ENCODE assay signal across 28 cellular contexts in genomic region chr7:78752554-78752953, GRCh38.
"Had no signal": no experiment of that assay in that cellular context is flagged by ENCODE, and none has a peak within 500 bp of the region (broad histone marks: within the 10 kb centered on the region; RNA-seq: fewer than 3 reads in every experiment).

No MANE protein-coding gene starts in this region.

- ATAC-seq: activated naive CD4-positive, alpha-beta T cell treated with anti-CD3 and anti-CD28 coated beads, Interleukin-2, amount 50 U/mL, for 72 hours; activated naive CD8-positive, alpha-beta T cell treated with anti-CD3 and anti-CD28 coated beads, Interleukin-2, amount 50 U/mL, for 24 hours; activated T-cell treated with anti-CD3 and anti-CD28 coated beads, Interleukin-2, amount 50 U/mL, for 4 hours; activated T-cell treated with anti-CD3 and anti-CD28 coated beads, Interleukin-2, amount 50 U/mL, for 72 hours; activated T-helper 17 cell treated with anti-CD3 and anti-CD28 coated beads, Interleukin-2, amount 50 U/mL, for 72 hours; body of pancreas had no signal

- DNase-seq: activated effector memory CD4-positive, alpha-beta T cell treated with anti-CD3 and anti-CD28 coated beads, Interleukin-2, amount 50 U/mL, for 16 hours; activated effector memory CD4-positive, alpha-beta T cell treated with Interleukin-2 at 50 U/mL for 16 hours; activated gamma-delta T cell; activated gamma-delta T cell treated with Interleukin-2 at 50 U/mL for 16 hours; activated naive CD4-positive, alpha-beta T cell; activated naive CD4-positive, alpha-beta T cell treated with anti-CD3 and anti-CD28 coated beads for 36 hours; activated naive CD4-positive, alpha-beta T cell treated with anti-CD3 and anti-CD28 coated beads, Interleukin-2, amount 10 ng/mL, durations not matched to agents 7 days and 5 days; activated naive CD4-positive, alpha-beta T cell treated with anti-CD3 and anti-CD28 coated beads, Interleukin-2, amount 50 U/mL, for 16 hours; activated naive CD4-positive, alpha-beta T cell treated with Interleukin-2 at 50 U/mL for 16 hours; activated naive CD8-positive, alpha-beta T cell treated with anti-CD3 and anti-CD28 coated beads for 36 hours; activated naive CD8-positive, alpha-beta T cell treated with anti-CD3 and anti-CD28 coated beads, Interleukin-2, amount 10 ng/mL, durations not matched to agents 7 days and 5 days; activated naive CD8-positive, alpha-beta T cell treated with anti-CD3 and anti-CD28 coated beads, Interleukin-2, amount 50 U/mL, for 24 hours; activated T-cell treated with anti-CD3 and anti-CD28 coated beads, Interleukin-2, amount 50 U/mL, for 24 hours; activated T-cell treated with anti-CD3 and anti-CD28 coated beads, Interleukin-2, amount 50 U/mL, for 4 hours; activated T-cell treated with anti-CD3 and anti-CD28 coated beads, Interleukin-2, amount 50 U/mL, for 48 hours; activated T-cell treated with anti-CD3 and anti-CD28 coated beads, Interleukin-2, amount 50 U/mL, for 72 hours; adrenal gland; amniotic stem cell; amygdala; anterior cingulate cortex; aorta; body of pancreas; brain microvascular endothelial cell; caudate nucleus; central memory CD4-positive, alpha-beta T cell; cerebellar nuclear complex had no signal
